12 cellular contexts compared by ENCODE assay signal in the genomic region with DNA sequence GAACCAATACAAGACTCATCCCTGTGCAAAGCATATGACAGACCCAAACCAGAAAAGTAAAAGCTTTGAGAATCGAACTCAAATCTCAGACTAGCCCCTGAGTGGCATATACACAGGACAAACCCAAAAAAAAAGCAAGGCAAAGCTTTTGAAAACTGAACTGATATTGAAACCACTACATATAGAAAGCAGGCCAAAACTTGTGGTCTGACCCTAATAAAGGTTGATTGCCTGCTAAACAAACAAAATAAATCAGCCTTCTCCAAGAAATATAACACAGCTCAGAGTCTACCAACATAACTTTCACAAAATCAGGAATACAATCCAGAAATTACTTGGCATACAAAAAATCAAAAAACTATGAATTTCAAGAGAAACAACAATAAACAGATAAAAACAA. TPM values are rescaled to one million over a fixed set of nuclear protein-coding genes. Genes with fewer than 3 reads are reported as not detected.
A peak's percentile ranks its signal among the peaks of the same experiment; 100 is the strongest.
DNase-seq lines count a peak whose midpoint lies in the region; ATAC-seq, FAIRE-seq and TF ChIP-seq lines count a peak whose summit lies in the region.
"Had no signal": no experiment of that assay in that cellular context is flagged by ENCODE, and none has a peak within 500 bp of the region (broad histone marks: within the 10 kb centered on the region; RNA-seq: fewer than 3 reads in every experiment).

No MANE protein-coding gene starts in this region.

- no peak for TF ChIP-seq RAD21 in HepG2 (CRISPR knock-in tag; IDR thresholded peaks at IDR 0.05)

- H3K9me3 ChIP-seq in HepG2 (ENCODE audit: low read length) (no peaks in the 10 kb centered on the region), small intestine (ENCODE audit: control insufficient read depth, low read depth) (no peaks in the 10 kb centered on the region), Caco-2 (no peaks in the 10 kb centered on the region)

- H3K4me2 ChIP-seq in HepG2 (ENCODE audit: low read depth, low read length), result peak overlapping the region; percentile 86

- POLR2A ChIA-PET in HepG2 (lab: Yijun Ruan, JAX), result no interaction called here
- POLR2A ChIA-PET in Caco-2 (lab: Charles Lee), result no interaction called here

- ATAC-seq in GM18868 (IDR thresholded peaks at IDR 0.05; ENCODE audit: unreplicated experiment) (peak; percentile 50), GM21717 (IDR thresholded peaks at IDR 0.05; ENCODE audit: unreplicated experiment) (peak; percentile 81), HG03342 (IDR thresholded peaks at IDR 0.05; ENCODE audit: unreplicated experiment) (peak; percentile 60), HepG2 (no peak; the same call in 2 of the 3 replicates), omental fat pad (ENCODE audit: low FRiP score) (no peak)

- TF ChIP-seq EP300 in HepG2 (IDR thresholded peaks at IDR 0.05; ENCODE audit: low read depth in 2 of 2, low read length in 2 of 2) (no peak), HepG2 (CRISPR knock-in tag; IDR thresholded peaks at IDR 0.05; ENCODE audit: borderline replicate concordance) (no peak)

- no peak overlapping the region for H2AFZ ChIP-seq in HepG2 (ENCODE audit: low read length)

- peaks cover 6% of the 10 kb centered on the region for H3K9me3 Mint-ChIP-seq in Caco-2 (ENCODE audit: unreplicated experiment)

- intact Hi-C loops in HepG2 (cut with micrococcal nuclease; ENCODE audit: unreplicated experiment), result no loop called here
- intact Hi-C loops in Caco-2 (cut with micrococcal nuclease; ENCODE audit: unreplicated experiment), result no loop called here

- H3K27me3 ChIP-seq in HepG2 (ENCODE audit: control insufficient read depth in 1 of 2, insufficient read depth in 2 of 2, low read length in 2 of 2), result no peaks in the 10 kb centered on the region
- H3K27me3 ChIP-seq in small intestine (ENCODE audit: control insufficient read depth in 2 of 2, insufficient read depth in 2 of 2, low read length in 2 of 2), result no peaks in the 10 kb centered on the region
- H3K27me3 ChIP-seq in Caco-2 (replicated peaks; ENCODE audit: control insufficient read depth, insufficient read depth, low read length), result no peaks in the 10 kb centered on the region

- no peaks in the 10 kb centered on the region for H3K27me3 Mint-ChIP-seq in Caco-2 (ENCODE audit: insufficient read depth, unreplicated experiment)
- H3K27me3 Mint-ChIP-seq: activated naive CD8-positive, alpha-beta T cell treated with anti-CD3 and anti-CD28 coated beads for 36 hours had no signal

- WGBS in HepG2 (ENCODE audit: low lambda C conversion rate), result 16% methylated on average over 1 of the region's 1 CpG
- 23 to 58% (median 42%) methylated on average over 1 of the region's 1 CpG for WGBS in small intestine, 3 donors

- FAIRE-seq in HepG2 (lab: Jason Lieb, UNC) (no peak), small intestine (lab: Jason Lieb, UNC) (no peak)
- FAIRE-seq: RCC 7860 had no signal

- TF ChIP-seq POLR2A in HepG2 (IDR thresholded peaks at IDR 0.05; ENCODE audit: insufficient read depth in 1 of 2, low read depth in 2 of 2, low read length in 2 of 2), result no peak

- H3K9ac ChIP-seq in HepG2 (ENCODE audit: insufficient read depth, low read depth, low read length), result peak overlapping the region; percentile 13; the same call in 1 of the 2 replicates

- H3K4me1 ChIP-seq in HepG2 (ENCODE audit: insufficient read depth, low read length) (peaks cover 55% of the 10 kb centered on the region), small intestine (ENCODE audit: control insufficient read depth in 2 of 2, insufficient read depth in 1 of 2, low read depth in 1 of 2, low read length in 1 of 2) (peaks cover 2 to 12% of the 10 kb centered on the region in 2 donors), Caco-2 (0 out of 2 replicates have a peak, but pooled peaks cover 13% of the 10 kb centered on the region)

- 0 out of 5 replicates have a peak, but pooled peaks cover 0 to 3% of the 10 kb centered on the region in 2 experiments for H3K36me3 ChIP-seq in HepG2 (replicated peaks in 1 of 2; ENCODE audit: control insufficient read depth in 1 of 2, insufficient read depth in 2 of 2, low read length in 2 of 2)
- H3K36me3 ChIP-seq in small intestine (ENCODE audit: control insufficient read depth in 2 of 2, insufficient read depth in 2 of 2, low read length in 2 of 2), result no peaks in the 10 kb centered on the region
- H3K36me3 ChIP-seq in Caco-2 (ENCODE audit: control insufficient read depth, insufficient read depth, low read length), result no peaks in the 10 kb centered on the region; the same call in 1 of the 2 replicates

- BruUV-seq in HepG2 (replicated peaks; lab: Mats Ljungman, UMichigan) (no TSS peak), Caco-2 (replicated peaks; lab: Mats Ljungman, UMichigan) (no TSS peak)

- H3K79me2 ChIP-seq in HepG2 (ENCODE audit: insufficient read depth, low read length), result peaks cover 47% of the 10 kb centered on the region

- H3K4me1 Mint-ChIP-seq in Caco-2 (ENCODE audit: low read depth, unreplicated experiment), result peaks cover 15% of the 10 kb centered on the region

- H3K27ac Mint-ChIP-seq in Caco-2 (ENCODE audit: unreplicated experiment), result no peak overlapping the region
- H3K27ac Mint-ChIP-seq: activated naive CD8-positive, alpha-beta T cell treated with anti-CD3 and anti-CD28 coated beads for 36 hours had no signal

- TF ChIP-seq CTCF in HepG2 (CRISPR knock-in tag; IDR thresholded peaks at IDR 0.05) (no peak), omental fat pad (IDR thresholded peaks at IDR 0.05) (no peak), Caco-2 (IDR thresholded peaks at IDR 0.05; ENCODE audit: insufficient read depth in 1 of 2, low read depth in 1 of 2, low read length in 1 of 2, severe bottlenecking in 1 of 2, unreplicated experiment in 1 of 2) (no peak)

- peak overlapping the region; percentile 73 for H3K27ac ChIP-seq in HepG2 (ENCODE audit: extremely low read length, insufficient read depth, low read length)
- H3K27ac ChIP-seq in small intestine (ENCODE audit: low read depth in 1 of 2, low read length in 1 of 2), result no peak overlapping the region

- H3K36me3 Mint-ChIP-seq in Caco-2 (ENCODE audit: insufficient read depth, unreplicated experiment), result no peaks in the 10 kb centered on the region

- no peaks in the 10 kb centered on the region; the same call in 1 of the 2 replicates for H4K20me1 ChIP-seq in HepG2 (ENCODE audit: insufficient read depth, low read length)

- CTCF ChIA-PET in HepG2 (lab: Yijun Ruan, JAX; ENCODE audit: low intra/inter-chr PET ratio, low total read pairs) (no interaction called here), Caco-2 (lab: Charles Lee) (no interaction called here)

- H3K4me3 ChIP-seq in HepG2 (replicated peaks in 1 of 3; ENCODE audit: insufficient read depth in 1 of 3, low read depth in 2 of 3, low read length in 3 of 3), result peak overlapping the region in 1 of 3 experiments; percentile 32; a peak in 3 of 6 replicates
- H3K4me3 ChIP-seq in small intestine (ENCODE audit: low read depth in 1 of 2, low read length in 2 of 2), result no peak overlapping the region
- no peak overlapping the region for H3K4me3 ChIP-seq in Caco-2 (ENCODE audit: low read depth, low read length)

- H3K4me3 Mint-ChIP-seq in Caco-2 (ENCODE audit: unreplicated experiment), result no peak overlapping the region
- H3K4me3 Mint-ChIP-seq: activated naive CD8-positive, alpha-beta T cell treated with anti-CD3 and anti-CD28 coated beads for 36 hours had no signal

- DNase-seq in HepG2 (ENCODE audit: low spot score) (no peak), small intestine (no peak), omental fat pad (ENCODE audit: low spot score) (no peak), NCI-H1694 (lab: John Stamatoyannopoulos, UW) (no peak), Caco-2 (no peak)
- DNase-seq: activated naive CD8-positive, alpha-beta T cell treated with anti-CD3 and anti-CD28 coated beads for 36 hours; EL; T-helper 9 cell had no signal

- in situ Hi-C loops in HepG2 (cut with HindIII; ENCODE audit: extremely low pct_ligation_motif_present, low pct_unique_long_range_greater_than_20kb), result no loop called here

TF ChIP-seq in HepG2, 621 proteins besides CTCF, POLR2A, EP300 and RAD21 (continues in another document):
- TF ChIP-seq CBX1 (IDR thresholded peaks at IDR 0.05; ENCODE audit: low read depth), result no peak

RNA-seq across cellular contexts. Expression of a gene that starts 40.3 kb away (rescaled TPM):
- total RNA-seq in HepG2 (2016; rRNA removed; fragmentation: Illumina TruSeq; extraction: Trizol) (37.2 and 67.1 TPM in 2 replicates), omental fat pad (10 to 100 TPM; 28.0 to 51.5 (median 30.9) TPM), Caco-2 (2022) (53.2 and 65.8 TPM in 2 replicates)
- 13.5 and 14.5 TPM in 2 replicates for total RNA-seq in HepG2 (2016; cell fraction: cytosol; rRNA removed; fragmentation: Illumina TruSeq; extraction: Trizol; ENCODE audit: low read depth)
- total RNA-seq in HepG2 (2016; cell fraction: insoluble cytoplasmic fraction; rRNA removed; fragmentation: Illumina TruSeq; extraction: Trizol), result 36.8 and 61.9 TPM in 2 replicates
- total RNA-seq in HepG2 (2016; cell fraction: membrane; rRNA removed; fragmentation: Illumina TruSeq; extraction: Trizol), result 13.6 and 15.8 TPM in 2 replicates
- total RNA-seq in HepG2 (2016; cell fraction: nucleus; rRNA removed; fragmentation: Illumina TruSeq; extraction: Trizol), result 75.4 and 80.4 TPM in 2 replicates
- polyA plus RNA-seq in HepG2 (2011; rRNA removed) (18.5 and 21.0 TPM in 2 replicates), small intestine (10 to 100 TPM; 14.9 to 22.5 (median 16.8) TPM)
- polyA plus RNA-seq in HepG2 (2011; cell fraction: cytosol; rRNA removed), result 20.5 and 24.1 TPM in 2 replicates
- 14.7 and 16.7 TPM in 2 replicates for polyA plus RNA-seq in HepG2 (2011; cell fraction: nucleus; rRNA removed)
- 22.3 and 23.6 TPM in 2 replicates for polyA plus RNA-seq in HepG2 (2012)
- 0.95 and 1.0 TPM in 2 replicates for polyA plus RNA-seq in HepG2 (2016; cell fraction: cytosol; fragmentation: Illumina TruSeq; extraction: Trizol; ENCODE audit: low read depth)
- polyA plus RNA-seq in HepG2 (2016; cell fraction: insoluble cytoplasmic fraction; fragmentation: Illumina TruSeq; extraction: Trizol; ENCODE audit: low read depth), result 38.5 and 39.8 TPM in 2 replicates
- 3.2 and 4.8 TPM in 2 replicates for polyA plus RNA-seq in HepG2 (2016; cell fraction: membrane; fragmentation: Illumina TruSeq; extraction: Trizol; ENCODE audit: low read depth)
- polyA plus RNA-seq in HepG2 (2016; cell fraction: nucleus; fragmentation: Illumina TruSeq; extraction: Trizol; ENCODE audit: insufficient read depth, low read depth), result 21.6 and 21.9 TPM in 2 replicates
- 85.2 TPM in 2 replicates for polyA minus RNA-seq in HepG2 (2011; rRNA and poly(A)+ RNA removed; ENCODE audit: low replicate concordance)
- polyA minus RNA-seq in HepG2 (2011; cell fraction: cytosol; rRNA and poly(A)+ RNA removed), result 45.2 and 56.0 TPM in 2 replicates
- polyA minus RNA-seq in HepG2 (2011; cell fraction: nucleus; rRNA and poly(A)+ RNA removed), result 224 and 240 TPM in 2 replicates

Comparison
In these comparisons a context has a peak if more than half of its experiments do, and no peak if none do; other contexts are left out.
1. ATAC-seq: peak in GM18868 (single experiment), GM21717 (single experiment) and HG03342 (single experiment); none in HepG2 (single experiment) and omental fat pad (single experiment).